11 cellular contexts compared by ENCODE assay signal in genomic region chr1:226654508-226655124, GRCh38.
DNase-seq lines count a peak whose midpoint lies in the region; ATAC-seq, FAIRE-seq and TF ChIP-seq lines count a peak whose summit lies in the region.
"Had no signal": no experiment of that assay in that cellular context is flagged by ENCODE, and none has a peak within 500 bp of the region (broad histone marks: within the 10 kb centered on the region; RNA-seq: fewer than 3 reads in every experiment).

No MANE protein-coding gene starts in this region.

- no peak overlapping the region for H3K4me3 ChIP-seq in SJCRH30
- no peak overlapping the region for H3K4me3 ChIP-seq in right atrium auricular region
- H3K4me3 ChIP-seq in small intestine (ENCODE audit: low read depth in 1 of 2, low read length in 2 of 2) = no peak overlapping the region

- no peak overlapping the region for H3K27ac Mint-ChIP-seq in T-helper 2 cell treated with Interferon-gamma antibody and Interleukin-4, amounts not matched to agents 5 μg/mL and 100 μg/mL, for 36 hours
- H3K27ac Mint-ChIP-seq: dendritic cell treated with granulocyte-macrophage colony-stimulating factor and Interleukin-4, amounts not matched to agents 40 ng/mL and 50 ng/mL, for 4 days had no signal

- ATAC-seq in HG03432 (IDR thresholded peaks at IDR 0.05; ENCODE audit: unreplicated experiment) (no peak), HG03442 (IDR thresholded peaks at IDR 0.05; ENCODE audit: unreplicated experiment) (no peak)

- no peak for TF ChIP-seq CTCF in right atrium auricular region (IDR thresholded peaks at IDR 0.05)

- H3K27me3 ChIP-seq in SJCRH30 = no peaks in the 10 kb centered on the region
- no peaks in the 10 kb centered on the region for H3K27me3 ChIP-seq in right atrium auricular region
- no peaks in the 10 kb centered on the region for H3K27me3 ChIP-seq in small intestine (ENCODE audit: control insufficient read depth in 2 of 2, insufficient read depth in 2 of 2, low read length in 2 of 2)

- H3K36me3 ChIP-seq in SJCRH30 (no peaks in the 10 kb centered on the region), right atrium auricular region (no peaks in the 10 kb centered on the region), small intestine (ENCODE audit: control insufficient read depth in 2 of 2, insufficient read depth in 2 of 2, low read length in 2 of 2) (no peaks in the 10 kb centered on the region)

- peaks cover 66% of the 10 kb centered on the region for H3K4me1 Mint-ChIP-seq in T-helper 2 cell treated with Interferon-gamma antibody and Interleukin-4, amounts not matched to agents 5 μg/mL and 100 μg/mL, for 36 hours (ENCODE audit: low read depth)

- peaks cover 12% of the 10 kb centered on the region for H3K36me3 Mint-ChIP-seq in T-helper 2 cell treated with Interferon-gamma antibody and Interleukin-4, amounts not matched to agents 5 μg/mL and 100 μg/mL, for 36 hours (ENCODE audit: low read depth)

- H3K4me1 ChIP-seq in SJCRH30 (peaks cover 60% of the 10 kb centered on the region), right atrium auricular region (peaks cover 0 to 68% of the 10 kb centered on the region in 2 donors), small intestine (ENCODE audit: control insufficient read depth in 2 of 2, insufficient read depth in 1 of 2, low read depth in 1 of 2, low read length in 1 of 2) (peaks cover 0 to 19% of the 10 kb centered on the region in 2 donors)

- WGBS in small intestine, 3 donors = 57 to 64% (median 59%) methylated on average over 9 of the region's 9 CpGs

- DNase-seq in T-helper 2 cell treated with Interferon-gamma antibody and Interleukin-4, amounts not matched to agents 5 μg/mL and 100 μg/mL, for 36 hours (ENCODE audit: low spot score) = no peak
- DNase-seq in T-helper 2 cell (no peak), SJCRH30 (no peak), right atrium auricular region (ENCODE audit: low spot score) (no peak), small intestine (no peak), NCI-H1436 (lab: John Stamatoyannopoulos, UW) (no peak)
- DNase-seq: NCI-H187 treated with DMSO at 0.1 percent for 48 hours had no signal

- H3K9me3 ChIP-seq in SJCRH30 (replicated peaks) (no peaks in the 10 kb centered on the region), right atrium auricular region (no peaks in the 10 kb centered on the region), small intestine (ENCODE audit: control insufficient read depth, low read depth) (no peaks in the 10 kb centered on the region)

- FAIRE-seq in small intestine (lab: Jason Lieb, UNC) = no peak

- H3K27me3 Mint-ChIP-seq in T-helper 2 cell treated with Interferon-gamma antibody and Interleukin-4, amounts not matched to agents 5 μg/mL and 100 μg/mL, for 36 hours (ENCODE audit: low read depth) = no peaks in the 10 kb centered on the region
- H3K27me3 Mint-ChIP-seq: dendritic cell treated with granulocyte-macrophage colony-stimulating factor and Interleukin-4, amounts not matched to agents 40 ng/mL and 50 ng/mL, for 4 days had no signal

- H3K9me3 Mint-ChIP-seq in T-helper 2 cell treated with Interferon-gamma antibody and Interleukin-4, amounts not matched to agents 5 μg/mL and 100 μg/mL, for 36 hours = no peaks in the 10 kb centered on the region
- H3K9me3 Mint-ChIP-seq: dendritic cell treated with granulocyte-macrophage colony-stimulating factor and Interleukin-4, amounts not matched to agents 40 ng/mL and 50 ng/mL, for 4 days had no signal

- peak overlapping the region; percentile 84 for H3K4me3 Mint-ChIP-seq in T-helper 2 cell treated with Interferon-gamma antibody and Interleukin-4, amounts not matched to agents 5 μg/mL and 100 μg/mL, for 36 hours
- H3K4me3 Mint-ChIP-seq: dendritic cell treated with granulocyte-macrophage colony-stimulating factor and Interleukin-4, amounts not matched to agents 40 ng/mL and 50 ng/mL, for 4 days had no signal

- peak overlapping the region; percentile 75 for H3K27ac ChIP-seq in SJCRH30
- H3K27ac ChIP-seq in right atrium auricular region = peak overlapping the region; percentile 12 to 84
- peak overlapping the region; percentile 21 to 86 for H3K27ac ChIP-seq in small intestine (ENCODE audit: low read depth in 1 of 2, low read length in 1 of 2)
- H3K27ac ChIP-seq: VCaP had no signal
